Comparison of ENCODE assay signal across 25 cellular contexts in genomic region chr1:102071451-102071850, GRCh38.
"Had no signal": no experiment of that assay in that cellular context is flagged by ENCODE, and none has a peak within 500 bp of the region (broad histone marks: within the 10 kb centered on the region; RNA-seq: fewer than 3 reads in every experiment).

No MANE protein-coding gene starts in this region.

- DNase-seq: activated CD4-positive, alpha-beta memory T cell treated with anti-CD3 and anti-CD28 coated beads, Interleukin-2, amount 10 ng/mL, durations not matched to agents 7 days and 5 days; activated CD4-positive, alpha-beta T cell treated with anti-CD3 and anti-CD28 coated beads for 1 hour; activated CD4-positive, alpha-beta T cell treated with anti-CD3 and anti-CD28 coated beads for 4 hours; activated CD4-positive, alpha-beta T cell treated with anti-CD3 and anti-CD28 coated beads, Interleukin-2, amount 10 ng/mL, durations not matched to agents 7 days and 5 days; activated CD4-positive, alpha-beta T cell treated with anti-CD3 and anti-CD28 coated beads, Interleukin-2, amount 50 U/mL, for 4 hours; activated CD8-positive, alpha-beta memory T cell treated with anti-CD3 and anti-CD28 coated beads, Interleukin-2, amount 50 U/mL, for 48 hours; activated effector memory CD4-positive, alpha-beta T cell treated with Interleukin-2 at 50 U/mL for 16 hours; activated gamma-delta T cell treated with Interleukin-2 at 50 U/mL for 16 hours; activated naive CD4-positive, alpha-beta T cell treated with anti-CD3 and anti-CD28 coated beads, Interleukin-2, amount 50 U/mL, for 16 hours; activated naive CD4-positive, alpha-beta T cell treated with Interleukin-2 at 50 U/mL for 16 hours; activated T-cell treated with anti-CD3 and anti-CD28 coated beads for 4 hours; activated T-cell treated with anti-CD3 and anti-CD28 coated beads, Interleukin-2, amount 50 U/mL, for 24 hours; activated T-cell treated with anti-CD3 and anti-CD28 coated beads, Interleukin-2, amount 50 U/mL, for 72 hours; amniotic stem cell; brain microvascular endothelial cell; cortex of kidney; dermis blood vessel endothelial cell; effector CD4-positive, alpha-beta T cell; effector memory CD8-positive, alpha-beta T cell; erythroblast; foreskin keratinocyte; gastrocnemius medialis; glutamatergic neuron; heart left ventricle; T-helper 2 cell had no signal
